14 cellular contexts compared by ENCODE assay signal in the genomic region with DNA sequence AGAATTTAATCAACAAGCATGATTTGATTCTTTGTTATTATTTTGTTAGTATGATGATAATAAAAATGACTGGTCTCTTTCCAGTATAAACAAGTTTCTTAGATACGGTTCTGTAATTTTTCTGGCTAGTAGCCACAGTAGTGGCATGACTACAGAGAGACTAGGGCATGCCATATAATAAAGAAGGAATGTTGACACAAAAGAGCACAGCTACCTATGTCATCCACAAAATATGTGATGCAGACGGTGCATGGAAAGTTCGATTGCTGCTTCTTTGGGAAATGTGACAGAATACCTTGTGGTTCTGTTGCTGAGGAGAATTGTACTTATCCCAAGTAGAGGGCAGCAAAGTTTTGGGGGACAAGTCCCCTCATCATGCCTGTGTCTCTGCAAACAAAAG. TPM values are rescaled to one million over a fixed set of nuclear protein-coding genes. Genes with fewer than 3 reads are reported as not detected.
DNase-seq lines count a peak whose midpoint lies in the region; ATAC-seq, FAIRE-seq and TF ChIP-seq lines count a peak whose summit lies in the region.
"Had no signal": no experiment of that assay in that cellular context is flagged by ENCODE, and none has a peak within 500 bp of the region (broad histone marks: within the 10 kb centered on the region; RNA-seq: fewer than 3 reads in every experiment).

No MANE protein-coding gene starts in this region.

- H3K9me3 ChIP-seq in endothelial cell of umbilical vein (replicated peaks; ENCODE audit: control insufficient read depth, insufficient read depth, low read length): no peaks in the 10 kb centered on the region

- no peak for FAIRE-seq in endothelial cell of umbilical vein (lab: Jason Lieb, UNC)

- no peaks in the 10 kb centered on the region for H3K9me1 ChIP-seq in endothelial cell of umbilical vein (replicated peaks; ENCODE audit: control insufficient read depth, extremely low read depth, insufficient read depth, low read length)

- DNase-seq in AG10803 (ENCODE audit: low read depth): peak; percentile 85
- DNase-seq in NCI-H226: peak; percentile 67
- DNase-seq in endothelial cell of umbilical vein (ENCODE audit: low read depth, low spot score): peak; percentile 83
- peak; percentile 23 for DNase-seq in mucosa of gallbladder (ENCODE audit: low spot score)
- DNase-seq in HT-29 (ENCODE audit: low spot score): no peak
- DNase-seq in hippocampal formation (lab: John Stamatoyannopoulos, UW): no peak
- DNase-seq: activated CD4-positive, alpha-beta memory T cell treated with anti-CD3 and anti-CD28 coated beads, Interleukin-2, amount 10 ng/mL, durations not matched to agents 7 days and 5 days; activated naive CD4-positive, alpha-beta T cell treated with anti-CD3 and anti-CD28 coated beads, Interleukin-2, amount 50 U/mL, for 16 hours; CD4-positive, alpha-beta T cell; NCI-H1105; NCI-H748 treated with DMSO at 0.1 percent for 48 hours; stimulated activated naive CD8-positive, alpha-beta T cell treated with anti-CD3 and anti-CD28 coated beads, Interleukin-15, amount 100 ng/mL, for 72 hours had no signal

- no TSS peak for BruUV-seq in endothelial cell of umbilical vein (replicated peaks; lab: Mats Ljungman, UMichigan)

- ATAC-seq in GM18873 (IDR thresholded peaks at IDR 0.05; ENCODE audit: low FRiP score, unreplicated experiment) (no peak), HG03439 (IDR thresholded peaks at IDR 0.05; ENCODE audit: unreplicated experiment) (no peak)
- ATAC-seq: stimulated activated naive CD8-positive, alpha-beta T cell treated with anti-CD3 and anti-CD28 coated beads, Interleukin-15, amount 100 ng/mL, for 72 hours had no signal

- TF ChIP-seq CTCF in AG10803 (conservative IDR thresholded peaks at IDR 0.05; ENCODE audit: low read length) (no peak; the same call in 1 of the 2 replicates), endothelial cell of umbilical vein (IDR thresholded peaks at IDR 0.05; ENCODE audit: extremely low read depth in 1 of 2, insufficient read depth in 1 of 2, low read depth in 1 of 2, low read length in 2 of 2) (no peak)

- intact Hi-C loops in endothelial cell of umbilical vein (cut with micrococcal nuclease): no loop called here

- H3K36me3 ChIP-seq in endothelial cell of umbilical vein (ENCODE audit: control insufficient read depth in 2 of 2, extremely low read depth in 1 of 2, insufficient read depth in 2 of 2, low read length in 2 of 2): no peaks in the 10 kb centered on the region

- TF ChIP-seq POLR2A in endothelial cell of umbilical vein (IDR thresholded peaks at IDR 0.05; ENCODE audit: low read depth, low read length): no peak

- no peak overlapping the region for H3K9ac ChIP-seq in endothelial cell of umbilical vein (replicated peaks; ENCODE audit: extremely low read depth, insufficient read depth, low read length)

- no peaks in the 10 kb centered on the region for H3K27me3 ChIP-seq in endothelial cell of umbilical vein (ENCODE audit: control insufficient read depth in 2 of 2, insufficient read depth in 2 of 2, low read length in 2 of 2)

- H4K20me1 ChIP-seq in endothelial cell of umbilical vein (replicated peaks; ENCODE audit: control insufficient read depth, extremely low read depth, insufficient read depth, low read length): no peaks in the 10 kb centered on the region

- H2AFZ ChIP-seq in endothelial cell of umbilical vein (ENCODE audit: low read depth, low read length): no peak overlapping the region

- dilution Hi-C loops in endothelial cell of umbilical vein (cut with MboI; ENCODE audit: extremely low pct_ligation_motif_present, low sequenced_read_pairs): no loop called here

- H3K4me1 ChIP-seq in endothelial cell of umbilical vein (ENCODE audit: control insufficient read depth, extremely low read depth, insufficient read depth, low read length): no peaks in the 10 kb centered on the region

- no peaks in the 10 kb centered on the region for H3K79me2 ChIP-seq in endothelial cell of umbilical vein (ENCODE audit: control insufficient read depth, insufficient read depth, low read length)

- no peak overlapping the region for H3K4me3 ChIP-seq in AG10803 (ENCODE audit: low read length)
- H3K4me3 ChIP-seq in endothelial cell of umbilical vein (replicated peaks in 1 of 3; ENCODE audit: insufficient read depth in 1 of 3, low read depth in 1 of 3, low read length in 3 of 3): no peak overlapping the region

- CTCF ChIA-PET in endothelial cell of umbilical vein (lab: Charles Lee): no interaction called here

- POLR2A ChIA-PET in endothelial cell of umbilical vein (lab: Charles Lee): no interaction called here

- H3K27ac ChIP-seq in endothelial cell of umbilical vein (ENCODE audit: insufficient read depth, low read depth, low read length): no peak overlapping the region

- no peak overlapping the region for H3K4me2 ChIP-seq in endothelial cell of umbilical vein (ENCODE audit: insufficient read depth, low read length)

TF ChIP-seq in endothelial cell of umbilical vein, 7 proteins besides CTCF, POLR2A, EP300 and RAD21:
- TF ChIP-seq POLR2AphosphoS5 (IDR thresholded peaks at IDR 0.05; ENCODE audit: insufficient read depth, low read depth, low read length) (no peak), JUN (IDR thresholded peaks at IDR 0.05; ENCODE audit: borderline replicate concordance, insufficient read depth, insufficient read length, low read depth) (no peak), FOS (IDR thresholded peaks at IDR 0.05; ENCODE audit: borderline replicate concordance, insufficient read depth, low read length) (no peak)
TF ChIP-seq in endothelial cell of umbilical vein: peak in this region for 0.

RNA-seq across cellular contexts. Expression of a gene that starts 26.1 kb away (rescaled TPM):
- 3.1 and 4.2 TPM in 2 replicates for total RNA-seq in endothelial cell of umbilical vein
- 0.72 and 0.76 TPM in 2 replicates for polyA plus RNA-seq in endothelial cell of umbilical vein
- 0.67 and 0.68 TPM in 2 replicates for polyA plus RNA-seq in endothelial cell of umbilical vein (2011; cell fraction: cytosol; rRNA removed)
- polyA plus RNA-seq in endothelial cell of umbilical vein (2011; cell fraction: nucleus; rRNA removed): 3.1 and 4.4 TPM in 2 replicates
- polyA plus RNA-seq in endothelial cell of umbilical vein (2012): 0.16 and 0.33 TPM in 2 replicates
- polyA minus RNA-seq in endothelial cell of umbilical vein: 5.2 and 6.0 TPM in 2 replicates
- polyA minus RNA-seq in endothelial cell of umbilical vein (2011; cell fraction: cytosol; rRNA and poly(A)+ RNA removed): 1.3 TPM
- 10.0 and 11.3 TPM in 2 replicates for polyA minus RNA-seq in endothelial cell of umbilical vein (2011; cell fraction: nucleus; rRNA and poly(A)+ RNA removed)
- total RNA-seq in mucosa of gallbladder: 36.2 TPM
- total RNA-seq in HT-29 (2014; rRNA removed; shearing (Covaris generic)): 0.08 and 0.33 TPM in 2 replicates

Comparison
In these comparisons a context has a peak if more than half of its experiments do, and no peak if none do; other contexts are left out.
1. DNase-seq: peak in AG10803 (single experiment), NCI-H226 (single experiment), endothelial cell of umbilical vein (single experiment) and mucosa of gallbladder (single experiment); none in HT-29 (single experiment) and hippocampal formation (0 of 2).